ENCODE assay signal across 8 cellular contexts in genomic region chr6:112203577-112204349, GRCh38. TPM values are rescaled to one million over a fixed set of nuclear protein-coding genes. Genes with fewer than 3 reads are reported as not detected.
DNase-seq lines count a peak whose midpoint lies in the region; ATAC-seq, FAIRE-seq and TF ChIP-seq lines count a peak whose summit lies in the region.

No MANE protein-coding gene starts in this region.

- no peaks in the 10 kb centered on the region for H3K9me3 ChIP-seq in keratinocyte (ENCODE audit: control insufficient read depth, low read depth, low read length)

- H2AFZ ChIP-seq in ACC112 (ENCODE audit: low read length, unreplicated experiment) (peak overlapping the region; percentile 10), keratinocyte (ENCODE audit: control insufficient read depth, low read length) (peak overlapping the region; percentile 87)

- peak overlapping the region; percentile 66 for H3K4me2 ChIP-seq in keratinocyte (ENCODE audit: control insufficient read depth, extremely low read depth, insufficient read depth, low read depth, low read length)

- peaks cover 19% of the 10 kb centered on the region for H3K79me2 ChIP-seq in ACC112 (ENCODE audit: control insufficient read depth, insufficient read depth, low read length, unreplicated experiment)
- H3K79me2 ChIP-seq in keratinocyte (ENCODE audit: control insufficient read depth, insufficient read depth, low read length) = no peaks in the 10 kb centered on the region

- H3K4me3 ChIP-seq in ACC112 (ENCODE audit: low read depth, low read length) (peak overlapping the region; percentile 34; the same call in 1 of the 2 replicates), keratinocyte (ENCODE audit: control insufficient read depth in 2 of 3, extremely low read depth in 1 of 3, insufficient read depth in 2 of 3, low read depth in 1 of 3, low read length in 3 of 3) (peak overlapping the region in 1 of 3 experiments; percentile 50)

- no peak for TF ChIP-seq CTCF in RWPE1 (conservative IDR thresholded peaks at IDR 0.05; ENCODE audit: low read depth)
- TF ChIP-seq CTCF in keratinocyte (optimal IDR thresholded peaks at IDR 0.05 in 1 of 3, IDR thresholded peaks at IDR 0.05 in 1 of 3, conservative IDR thresholded peaks at IDR 0.05 in 1 of 3; ENCODE audit: extremely low read depth in 1 of 3, insufficient read depth in 2 of 3, low read length in 3 of 3) = no peak

- H3K4me1 ChIP-seq in ACC112 (ENCODE audit: control insufficient read depth, insufficient read depth, low read length, unreplicated experiment) (peaks cover 70% of the 10 kb centered on the region), keratinocyte (ENCODE audit: control insufficient read depth, extremely low read depth, insufficient read depth, low read length) (peaks cover 24% of the 10 kb centered on the region)

- H3K36me3 ChIP-seq in ACC112 (ENCODE audit: insufficient read depth, low read length) (peaks cover 56% of the 10 kb centered on the region), keratinocyte (ENCODE audit: control insufficient read depth in 2 of 2, extremely low read depth in 1 of 2, insufficient read depth in 2 of 2, low read length in 2 of 2) (no peaks in the 10 kb centered on the region)

- peak overlapping the region; percentile 98 for H3K27ac ChIP-seq in ACC112 (ENCODE audit: low read depth, low read length)
- H3K27ac ChIP-seq in RWPE1 = no peak overlapping the region
- H3K27ac ChIP-seq in keratinocyte (ENCODE audit: control insufficient read depth, insufficient read depth, low read length) = peak overlapping the region; percentile 60

- no peaks in the 10 kb centered on the region for H3K9me1 ChIP-seq in keratinocyte (ENCODE audit: control insufficient read depth, extremely low read depth, insufficient read depth, low read length)

- dilution Hi-C loops in keratinocyte (cut with MboI; ENCODE audit: extremely low pct_ligation_motif_present, low sequenced_read_pairs) = no loop called here

- H3K9ac ChIP-seq in keratinocyte (ENCODE audit: control insufficient read depth, extremely low read depth, insufficient read depth, low read length) = peak overlapping the region; percentile 35

- ATAC-seq in GM21717 (IDR thresholded peaks at IDR 0.05; ENCODE audit: unreplicated experiment) = peak; percentile 69

- FAIRE-seq in keratinocyte (lab: Jason Lieb, UNC) = peak; percentile 79

- H4K20me1 ChIP-seq in keratinocyte (ENCODE audit: control insufficient read depth, extremely low read depth, insufficient read depth, low read length) = no peaks in the 10 kb centered on the region

- POLR2A ChIA-PET in RWPE1 (lab: Yijun Ruan, JAX; ENCODE audit: low non-redundant PET) = no interaction called here

- DNase-seq in RWPE1 (ENCODE audit: low spot score) (peak; percentile 87), keratinocyte (ENCODE audit: low read depth, low spot score) (peak; percentile 56), hepatic stellate cell (ENCODE audit: low spot score) (no peak), Kasumi-1 (lab: John Stamatoyannopoulos, UW) (no peak), activated gamma-delta T cell treated with Interleukin-2 at 50 U/mL for 16 hours (no peak), islet precursor cell (no peak)

- no peaks in the 10 kb centered on the region for H3K27me3 ChIP-seq in ACC112 (ENCODE audit: insufficient read depth, low read length)
- no peaks in the 10 kb centered on the region for H3K27me3 ChIP-seq in keratinocyte (ENCODE audit: control insufficient read depth, extremely low read depth, insufficient read depth, low read length)

- CTCF ChIA-PET in RWPE1 (lab: Yijun Ruan, JAX) = interaction anchor here (0.5 kb wide), 1 partner anchor 843 kb away, joined by 3 read pairs; no protein-coding TSS in a partner anchor

RNA-seq across cellular contexts. Expression of gene LAMA4, which starts 50.6 kb away (rescaled TPM):
- 0.10 to 0.39 TPM (median 0.12 TPM) in 3 replicates for polyA plus RNA-seq in keratinocyte
- polyA plus RNA-seq in keratinocyte (2011; ENCODE audit: low read depth) = 0.47 TPM
- polyA plus RNA-seq in keratinocyte (2011; cell fraction: cytosol; rRNA removed) = 0.04 and 0.14 TPM in 2 replicates
- polyA plus RNA-seq in keratinocyte (2011; cell fraction: nucleus; rRNA removed) = 0.22 and 0.52 TPM in 2 replicates
- 0.06 and 0.17 TPM in 2 replicates for polyA plus RNA-seq in keratinocyte (2012; ENCODE audit: low replicate concordance)
- polyA minus RNA-seq in keratinocyte = 0.06 to 0.36 TPM in 2 of 3 replicates, not detected in the other
- not detected for polyA minus RNA-seq in keratinocyte (2011; cell fraction: cytosol; rRNA and poly(A)+ RNA removed)
- polyA minus RNA-seq in keratinocyte (2011; cell fraction: nucleus; rRNA and poly(A)+ RNA removed) = not detected in 2 replicates

Comparison
In these comparisons a context has a peak if more than half of its experiments do, and no peak if none do; other contexts are left out.
1. DNase-seq: peak in RWPE1 (single experiment) and keratinocyte (single experiment); none in hepatic stellate cell (single experiment), Kasumi-1 (0 of 2), activated gamma-delta T cell treated with Interleukin-2 at 50 U/mL for 16 hours (single experiment) and islet precursor cell (single experiment).